Comparison of ENCODE assay signal across 8 cellular contexts in the genomic region with DNA sequence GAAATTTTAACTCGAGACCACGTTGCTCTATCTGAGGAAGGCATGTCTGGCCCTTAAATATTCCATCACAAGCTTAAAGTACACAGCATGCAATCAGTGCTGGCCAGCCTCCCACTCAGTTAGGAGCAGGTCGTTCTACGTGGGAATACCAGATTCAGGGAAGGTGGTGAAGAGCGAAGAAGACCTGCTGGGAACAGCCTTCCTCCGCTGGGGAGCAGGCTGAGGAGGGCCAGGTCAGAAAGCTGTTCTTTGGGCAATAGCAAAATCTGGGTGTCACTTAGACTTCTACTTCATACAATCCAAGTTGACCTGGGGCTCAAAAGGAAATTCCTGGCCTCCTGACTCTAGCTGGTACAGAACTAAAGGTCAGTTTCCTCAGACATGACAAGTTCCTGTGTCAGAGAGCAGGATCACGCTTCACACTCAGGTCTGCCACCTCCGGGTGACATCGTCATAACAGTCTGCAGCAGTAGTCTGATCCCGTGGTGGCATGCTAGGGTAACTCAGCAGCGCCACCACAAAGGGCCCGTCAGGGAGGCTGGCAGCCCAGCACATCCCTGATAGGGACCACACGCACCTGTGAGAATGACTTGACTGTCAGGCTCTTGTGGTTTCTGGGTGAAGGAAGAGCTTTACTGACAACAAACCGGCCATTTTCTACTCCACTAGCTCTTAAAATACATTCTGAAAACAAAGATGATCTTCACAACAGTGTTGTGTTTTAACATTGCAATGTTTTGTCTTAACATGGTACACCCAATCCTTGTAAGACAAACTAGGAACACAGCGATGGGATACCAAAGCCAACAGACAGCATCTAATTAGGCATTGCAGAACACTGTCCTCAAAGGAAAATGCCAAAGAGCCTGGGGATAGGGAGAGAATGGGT. TPM values are rescaled to one million over a fixed set of nuclear protein-coding genes. Genes with fewer than 3 reads are reported as not detected.
DNase-seq lines count a peak whose midpoint lies in the region; ATAC-seq and TF ChIP-seq lines count a peak whose summit lies in the region.

No MANE protein-coding gene starts in this region.

- H3K27me3 Mint-ChIP-seq in naive B cell, result no peaks in the 10 kb centered on the region

- H2AFZ ChIP-seq in OCI-LY3 (ENCODE audit: low read depth, low read length), result peak overlapping the region; percentile 71; the same call in 1 of the 2 replicates

- peak; percentile 67 for TF ChIP-seq CTCF in OCI-LY3 (IDR thresholded peaks at IDR 0.05; ENCODE audit: low read depth, low read length)

- H3K4me1 Mint-ChIP-seq in naive B cell, result peaks cover 11 to 33% (median 27%) of the 10 kb centered on the region in 3 donors

- H3K4me3 ChIP-seq in OCI-LY3 (ENCODE audit: low read length), result no peak overlapping the region

- no peaks in the 10 kb centered on the region for H3K4me1 ChIP-seq in OCI-LY3 (ENCODE audit: low read length)

- H3K27ac Mint-ChIP-seq in naive B cell, result peak overlapping the region; percentile 77 to 96 (median 93)

- no peak overlapping the region for H3K9ac ChIP-seq in OCI-LY3 (ENCODE audit: low read length)

- peak overlapping the region in 1 of 8 donors; percentile 22 for H3K4me3 Mint-ChIP-seq in naive B cell

- H3K79me2 ChIP-seq in OCI-LY3 (ENCODE audit: low read length), result no peaks in the 10 kb centered on the region

- H3K9me3 ChIP-seq in OCI-LY3 (ENCODE audit: insufficient read depth, low read length), result no peaks in the 10 kb centered on the region

- no peaks in the 10 kb centered on the region for H3K9me3 Mint-ChIP-seq in naive B cell

- H3K27me3 ChIP-seq in OCI-LY3 (ENCODE audit: low read depth, low read length), result 0 out of 2 replicates have a peak, but pooled peaks cover 6% of the 10 kb centered on the region

- H3K36me3 Mint-ChIP-seq in naive B cell, result no peaks in the 10 kb centered on the region

- no peaks in the 10 kb centered on the region for H4K20me1 ChIP-seq in OCI-LY3 (ENCODE audit: insufficient read depth, low read length)

- H3K4me2 ChIP-seq in OCI-LY3 (ENCODE audit: low read length), result peak overlapping the region; percentile 24; the same call in 1 of the 2 replicates

- H3K27ac ChIP-seq in OCI-LY3 (ENCODE audit: low read length), result no peak overlapping the region

- peak; percentile 70 for ATAC-seq in HG02840 (IDR thresholded peaks at IDR 0.05; ENCODE audit: low FRiP score, unreplicated experiment)
- ATAC-seq in naive B cell (ENCODE audit: low read depth in 2 of 2), result peak; percentile 99 to 100

- H3K36me3 ChIP-seq in OCI-LY3 (replicated peaks; ENCODE audit: low read depth, low read length), result no peaks in the 10 kb centered on the region

- DNase-seq in NCI-H748 (lab: John Stamatoyannopoulos, UW; ENCODE audit: unreplicated experiment) (peak; percentile 50), NCI-H748 treated with DMSO at 0.1 percent for 48 hours (lab: John Stamatoyannopoulos, UW) (no peak), activated T-helper 1 cell treated with Interleukin-2 at 50 U/mL for 16 hours (ENCODE audit: low read depth) (peak; percentile 21), naive B cell (peak; percentile 82), occipital lobe (lab: John Stamatoyannopoulos, UW) (no peak), DMS153 (lab: John Stamatoyannopoulos, UW) (no peak)

RNA-seq across cellular contexts. Expression of gene NAPG, which starts 35.2 kb away (rescaled TPM):
- 10 to 100 TPM in 5 of 6 donors, 1 to 10 TPM in 1; 9.6 to 16.8 (median 13.7) TPM for polyA plus RNA-seq in naive B cell (ENCODE audit: low read depth in 6 of 6)
- 108 TPM for total RNA-seq in occipital lobe

RNA-seq across cellular contexts. Expression of gene APCDD1, which starts 36.2 kb away (rescaled TPM):
- 1 to 10 TPM in 5 of 6 donors, under 1 TPM in 1; 0.44 to 6.3 (median 2.2) TPM for polyA plus RNA-seq in naive B cell (ENCODE audit: low read depth in 6 of 6)
- 10.3 TPM for total RNA-seq in occipital lobe

Comparison
In these comparisons a context has a peak if more than half of its experiments do, and no peak if none do; other contexts are left out.
1. DNase-seq: peak in NCI-H748 (single experiment), activated T-helper 1 cell treated with Interleukin-2 at 50 U/mL for 16 hours (single experiment) and naive B cell (single experiment); none in NCI-H748 treated with DMSO at 0.1 percent for 48 hours (single experiment), occipital lobe (single experiment) and DMS153 (single experiment).